In genomic region chr3:50365080-50365841, GRCh38 we compare ENCODE assay signal across 8 cellular contexts. TPM values are rescaled to one million over a fixed set of nuclear protein-coding genes. Genes with fewer than 3 reads are reported as not detected.
A peak's percentile ranks its signal among the peaks of the same experiment; 100 is the strongest.
DNase-seq lines count a peak whose midpoint lies in the region; ATAC-seq and TF ChIP-seq lines count a peak whose summit lies in the region.

No MANE protein-coding gene starts in this region.

- peak overlapping the region; percentile 71 for H3K4me3 Mint-ChIP-seq in osteocyte (ENCODE audit: unreplicated experiment)

- CTCF ChIA-PET in AG04449 (lab: Yijun Ruan, JAX): interaction anchor here (0.7 to 1.7 kb wide), 8 partner anchors 11 to 248 kb away, joined by 3 to 5 read pairs (median 4); partner anchors contain the start of genes CYB561D2 and NPRL2

- H3K4me3 ChIP-seq in AG04449 (ENCODE audit: low read depth, low read length): peak overlapping the region; percentile 58

- no peaks in the 10 kb centered on the region for H3K4me1 Mint-ChIP-seq in osteocyte (ENCODE audit: unreplicated experiment)

- H3K27ac ChIP-seq in temporal lobe (ENCODE audit: low read depth, low read length): peak overlapping the region; percentile 61

- no peaks in the 10 kb centered on the region for H3K27me3 Mint-ChIP-seq in osteocyte (ENCODE audit: unreplicated experiment)

- DNase-seq in AG04449 (ENCODE audit: low read depth, low spot score) (no peak), RPMI7951 (ENCODE audit: low read depth) (peak; percentile 56), activated gamma-delta T cell treated with Interleukin-2 at 50 U/mL for 16 hours (peak; percentile 94), germinal center (ENCODE audit: low spot score) (peak; percentile 97), osteocyte (ENCODE audit: extremely low spot score, unreplicated experiment) (no peak)

- H3K9me3 Mint-ChIP-seq in osteocyte (ENCODE audit: unreplicated experiment): no peaks in the 10 kb centered on the region

- H3K36me3 Mint-ChIP-seq in osteocyte (ENCODE audit: unreplicated experiment): no peaks in the 10 kb centered on the region

- no peak overlapping the region for H3K27ac Mint-ChIP-seq in osteocyte (ENCODE audit: unreplicated experiment)

- TF ChIP-seq CTCF in AG04449 (IDR thresholded peaks at IDR 0.05; ENCODE audit: insufficient read depth, low read length, missing control alignments): no peak
- no peak for TF ChIP-seq CTCF in osteocyte (IDR thresholded peaks at IDR 0.05)

- POLR2A ChIA-PET in AG04449 (lab: Yijun Ruan, JAX): no interaction called here

- ATAC-seq in GM19025 (IDR thresholded peaks at IDR 0.05; ENCODE audit: low read depth, unreplicated experiment) (peak; percentile 82), HG03280 (IDR thresholded peaks at IDR 0.05; ENCODE audit: unreplicated experiment) (peak; percentile 91)

RNA-seq across cellular contexts. Expression of gene TMEM115, which starts 5.9 kb away (rescaled TPM):
- total RNA-seq in RPMI7951 (2014; rRNA removed; shearing (Covaris generic)): 42.5 and 45.4 TPM in 2 replicates
- 63.2 and 69.0 TPM in 2 replicates for total RNA-seq in osteocyte
- total RNA-seq in temporal lobe: 11.6 TPM

RNA-seq across cellular contexts. Expression of gene CYB561D2, which starts 14.6 kb away (rescaled TPM):
- total RNA-seq in RPMI7951 (2014; rRNA removed; shearing (Covaris generic)): 39.7 and 49.1 TPM in 2 replicates
- total RNA-seq in osteocyte (17.2 and 18.2 TPM in 2 replicates), temporal lobe (8.1 TPM)

RNA-seq across cellular contexts. Expression of gene NPRL2, which starts 14.7 kb away (rescaled TPM):
- 26.2 and 35.7 TPM in 2 replicates for total RNA-seq in RPMI7951 (2014; rRNA removed; shearing (Covaris generic))
- total RNA-seq in osteocyte (21.0 and 25.9 TPM in 2 replicates), temporal lobe (15.2 TPM)

RNA-seq across cellular contexts. Expression of gene ZMYND10, which starts 19.7 kb away (rescaled TPM):
- 2.9 and 5.2 TPM in 2 replicates for total RNA-seq in RPMI7951 (2014; rRNA removed; shearing (Covaris generic))
- total RNA-seq in osteocyte: 0.50 and 1.6 TPM in 2 replicates
- total RNA-seq in temporal lobe: 5.9 TPM

RNA-seq across cellular contexts. Expression of gene RASSF1, which starts 24.6 kb away (rescaled TPM):
- 51.7 and 77.8 TPM in 2 replicates for total RNA-seq in RPMI7951 (2014; rRNA removed; shearing (Covaris generic))
- total RNA-seq in osteocyte (12.8 and 13.7 TPM in 2 replicates), temporal lobe (10.1 TPM)

Comparison
In these comparisons a context has a peak if more than half of its experiments do, and no peak if none do; other contexts are left out.
1. DNase-seq: peak in RPMI7951 (single experiment), activated gamma-delta T cell treated with Interleukin-2 at 50 U/mL for 16 hours (single experiment) and germinal center (single experiment); none in AG04449 (single experiment) and osteocyte (single experiment).